ENCODE assay signal across 8 cellular contexts in genomic region chr3:98592345-98592935, GRCh38. TPM values are rescaled to one million over a fixed set of nuclear protein-coding genes. Genes with fewer than 3 reads are reported as not detected.
DNase-seq lines count a peak whose midpoint lies in the region; ATAC-seq and TF ChIP-seq lines count a peak whose summit lies in the region.

No MANE protein-coding gene starts in this region.

- DNase-seq in HCT116 (ENCODE audit: low read depth, low spot score): no peak
- DNase-seq in activated CD4-positive, alpha-beta memory T cell treated with anti-CD3 and anti-CD28 coated beads, Interleukin-2, amount 10 ng/mL, durations not matched to agents 7 days and 5 days: no peak
- no peak for DNase-seq in iPS DF 6.9 (ENCODE audit: low read depth, low spot score)
- no peak for DNase-seq in spleen
- DNase-seq in NCI-H774 (lab: John Stamatoyannopoulos, UW): no peak
- DNase-seq in cortex of kidney (lab: John Stamatoyannopoulos, UW): no peak
- no peak for DNase-seq in A172 (ENCODE audit: low spot score)
- DNase-seq in NCI-H2227 (lab: John Stamatoyannopoulos, UW; ENCODE audit: unreplicated experiment): no peak

- no CpG with 5 or more reads among the region's 11 CpGs for WGBS in iPS DF 6.9 (ENCODE audit: insufficient coverage, insufficient read length)
- 28 to 46% (median 39%) methylated on average over 11 of the region's 11 CpGs for WGBS in spleen, 5 donors

- TF ChIP-seq RAD21 in HCT116 (IDR thresholded peaks at IDR 0.05; ENCODE audit: low read depth): no peak

- H4K20me1 ChIP-seq in HCT116 (ENCODE audit: insufficient read depth): peaks cover 7% of the 10 kb centered on the region; the same call in 1 of the 2 replicates

- H3K4me3 ChIP-seq in HCT116 (replicated peaks in 1 of 2; ENCODE audit: low read depth in 1 of 2, low read length in 2 of 2) (peak overlapping the region; percentile 77 to 83), iPS DF 6.9 (ENCODE audit: low read length) (peak overlapping the region; percentile 96; the same call in 1 of the 2 replicates), spleen (peak overlapping the region; percentile 61 to 97 (median 88))

- POLR2A ChIA-PET in HCT116 (lab: Charles Lee): interaction anchor here (1.1 to 1.6 kb wide), 4 partner anchors 8 to 225 kb away, joined by 3 to 12 read pairs (median 4); no protein-coding TSS in a partner anchor
- POLR2A ChIA-PET in activated CD4-positive, alpha-beta memory T cell treated with anti-CD3 and anti-CD28 coated beads, Interleukin-2, amount 10 ng/mL, durations not matched to agents 7 days and 5 days (lab: Charles Lee): interaction anchor here (0.8 to 10.5 kb wide), 14 partner anchors 13 to 720 kb away, joined by 3 to 101 read pairs (median 14); partner anchors contain the start of genes CLDND1 and GPR15

- H2AFZ ChIP-seq in HCT116 (ENCODE audit: low read depth, low read length, poor library complexity, severe bottlenecking): no peak overlapping the region

- CTCF ChIA-PET in HCT116 (lab: Charles Lee): interaction anchor here (1.5 to 4.4 kb wide), 2 partner anchors 9 to 225 kb away, joined by 8 to 24 read pairs; no protein-coding TSS in a partner anchor
- CTCF ChIA-PET in activated CD4-positive, alpha-beta memory T cell treated with anti-CD3 and anti-CD28 coated beads, Interleukin-2, amount 10 ng/mL, durations not matched to agents 7 days and 5 days (lab: Charles Lee): interaction anchor here (1.0 to 3.5 kb wide), 5 partner anchors 10 to 553 kb away, joined by 3 to 21 read pairs (median 6); partner anchors contain the start of gene CLDND1

- peak overlapping the region; percentile 93 for H3K27ac ChIP-seq in HCT116 (ENCODE audit: low read depth, low read length)
- H3K27ac ChIP-seq in iPS DF 6.9 (ENCODE audit: low read length): no peak overlapping the region
- peak overlapping the region in 4 of 8 donors; percentile 75 to 89 (median 85) for H3K27ac ChIP-seq in spleen

- H3K9me3 ChIP-seq in HCT116 (ENCODE audit: control insufficient read depth in 1 of 2, insufficient read depth in 1 of 2, low read depth in 1 of 2, low read length in 2 of 2) (no peaks in the 10 kb centered on the region), iPS DF 6.9 (ENCODE audit: control insufficient read depth, insufficient read depth, low read length) (no peaks in the 10 kb centered on the region), spleen (no peaks in the 10 kb centered on the region)

- H3K36me3 Mint-ChIP-seq in activated CD4-positive, alpha-beta memory T cell treated with anti-CD3 and anti-CD28 coated beads, Interleukin-2, amount 10 ng/mL, durations not matched to agents 7 days and 5 days (ENCODE audit: low read depth): peaks cover 50% of the 10 kb centered on the region

- H3K27ac Mint-ChIP-seq in activated CD4-positive, alpha-beta memory T cell treated with anti-CD3 and anti-CD28 coated beads, Interleukin-2, amount 10 ng/mL, durations not matched to agents 7 days and 5 days: peak overlapping the region; percentile 82

- H3K4me1 ChIP-seq in HCT116 (ENCODE audit: control insufficient read depth in 1 of 2, insufficient read depth in 2 of 2, low read length in 2 of 2) (peaks cover 56 to 69% of the 10 kb centered on the region in 2 experiments), iPS DF 6.9 (ENCODE audit: control insufficient read depth, insufficient read depth, low read length) (peaks cover 2% of the 10 kb centered on the region; the same call in 1 of the 2 replicates), spleen (peaks cover 10 to 54% (median 24%) of the 10 kb centered on the region in 6 donors)

- no peaks in the 10 kb centered on the region for H3K27me3 Mint-ChIP-seq in activated CD4-positive, alpha-beta memory T cell treated with anti-CD3 and anti-CD28 coated beads, Interleukin-2, amount 10 ng/mL, durations not matched to agents 7 days and 5 days

- RAD21 ChIA-PET in HCT116 (lab: Charles Lee; ENCODE audit: low non-redundant PET in 1 of 2, low total read pairs in 2 of 2, uncharacterized antibody in 2 of 2, unreplicated experiment in 2 of 2): no interaction called here

- peak overlapping the region; percentile 94 for H3K4me3 Mint-ChIP-seq in activated CD4-positive, alpha-beta memory T cell treated with anti-CD3 and anti-CD28 coated beads, Interleukin-2, amount 10 ng/mL, durations not matched to agents 7 days and 5 days

- TF ChIP-seq CTCF in HCT116 (IDR thresholded peaks at IDR 0.05 in 2 of 3, conservative IDR thresholded peaks at IDR 0.05 in 1 of 3; ENCODE audit: borderline replicate concordance in 1 of 3, insufficient read depth in 1 of 3, low read depth in 2 of 3, low read length in 2 of 3): no peak
- TF ChIP-seq CTCF in spleen (IDR thresholded peaks at IDR 0.05 in 8 of 11, conservative IDR thresholded peaks at IDR 0.05 in 3 of 11): no peak

- intact Hi-C loops in HCT116 (cut with micrococcal nuclease): no loop called here
- intact Hi-C loops in spleen (cut with DNase I; ENCODE audit: low total_unique reads): no loop called here

- TF ChIP-seq POLR2A in HCT116 (IDR thresholded peaks at IDR 0.05; ENCODE audit: borderline replicate concordance, extremely low read depth, insufficient read depth, insufficient read length): no peak
- no peak for TF ChIP-seq POLR2A in spleen (IDR thresholded peaks at IDR 0.05)

- H3K79me2 ChIP-seq in HCT116 (ENCODE audit: insufficient read depth, low read length): peaks cover 62% of the 10 kb centered on the region

- H3K27me3 ChIP-seq in HCT116 (ENCODE audit: insufficient read depth, low read length) (no peaks in the 10 kb centered on the region), iPS DF 6.9 (ENCODE audit: control insufficient read depth, insufficient read depth, low read length) (no peaks in the 10 kb centered on the region), spleen (replicated peaks in 1 of 7) (no peaks in the 10 kb centered on the region)

- peak overlapping the region; percentile 87 for H3K4me2 ChIP-seq in HCT116 (ENCODE audit: low read length)

- peaks cover 57% of the 10 kb centered on the region for H3K4me1 Mint-ChIP-seq in activated CD4-positive, alpha-beta memory T cell treated with anti-CD3 and anti-CD28 coated beads, Interleukin-2, amount 10 ng/mL, durations not matched to agents 7 days and 5 days

- peaks cover 29 to 41% of the 10 kb centered on the region in 2 experiments for H3K36me3 ChIP-seq in HCT116 (ENCODE audit: control insufficient read depth in 1 of 2, insufficient read depth in 2 of 2, low read length in 2 of 2)
- H3K36me3 ChIP-seq in iPS DF 6.9 (ENCODE audit: control insufficient read depth, insufficient read depth, low read length): peaks cover 6% of the 10 kb centered on the region; the same call in 1 of the 2 replicates
- H3K36me3 ChIP-seq in spleen: peaks cover 0 to 37% (median 17%) of the 10 kb centered on the region in 6 donors

- H3K9ac ChIP-seq in HCT116 (ENCODE audit: low read length): peak overlapping the region; percentile 82

- H3K9me3 Mint-ChIP-seq in activated CD4-positive, alpha-beta memory T cell treated with anti-CD3 and anti-CD28 coated beads, Interleukin-2, amount 10 ng/mL, durations not matched to agents 7 days and 5 days: no peaks in the 10 kb centered on the region

- H3K9me2 ChIP-seq in HCT116 (ENCODE audit: insufficient read depth): no peaks in the 10 kb centered on the region

- no peak for ATAC-seq in HCT116

- BruUV-seq in HCT116 (replicated peaks; lab: Mats Ljungman, UMichigan): TSS peak; percentile 43

TF ChIP-seq in HCT116, 20 proteins besides CTCF, POLR2A, EP300 and RAD21 (continues in another document):
- no peak for TF ChIP-seq ZNF274 (IDR thresholded peaks at IDR 0.05; ENCODE audit: low read depth, low read length)
- TF ChIP-seq SRF (IDR thresholded peaks at IDR 0.05; ENCODE audit: low read depth): no peak
- TF ChIP-seq EGR1 (IDR thresholded peaks at IDR 0.05; ENCODE audit: low read depth): no peak
- TF ChIP-seq SIN3A (IDR thresholded peaks at IDR 0.05; ENCODE audit: low read depth): no peak; the same call in 1 of the 2 replicates
- no peak for TF ChIP-seq CBX3 (IDR thresholded peaks at IDR 0.05; ENCODE audit: low read depth)
- no peak for TF ChIP-seq JUND (IDR thresholded peaks at IDR 0.05)
- no peak for TF ChIP-seq ATF3 (IDR thresholded peaks at IDR 0.05)
- TF ChIP-seq YY1 (IDR thresholded peaks at IDR 0.05; ENCODE audit: extremely low read depth, insufficient replicate concordance, low read depth, low read length): no peak
- no peak for TF ChIP-seq ZBTB33 (IDR thresholded peaks at IDR 0.05; ENCODE audit: extremely low read depth, insufficient replicate concordance, low read length)
- no peak for TF ChIP-seq EZH2phosphoT487 (IDR thresholded peaks at IDR 0.05; ENCODE audit: borderline replicate concordance)

RNA-seq across cellular contexts. Expression of gene CPOX, which starts 1.0 kb away (rescaled TPM):
- total RNA-seq in HCT116 (2021; ENCODE audit: unreplicated experiment) (353 TPM), spleen (10 to 100 TPM; 14.5 to 26.0 (median 18.8) TPM)
- polyA plus RNA-seq in HCT116 (2012): 117 and 129 TPM in 2 replicates
- 10 to 100 TPM; 75.9 to 78.0 TPM for total RNA-seq in activated CD4-positive, alpha-beta memory T cell treated with anti-CD3 and anti-CD28 coated beads, Interleukin-2, amount 10 ng/mL, durations not matched to agents 7 days and 5 days
- polyA plus RNA-seq in spleen: 10 to 100 TPM in 2 of 3 donors, 1 to 10 TPM in 1; 9.8 to 14.8 (median 14.0) TPM
- 37.1 and 41.3 TPM in 2 replicates for total RNA-seq in A172 (2014; rRNA removed; shearing (Covaris generic))
